23 cellular contexts compared by ENCODE assay signal in the genomic region with DNA sequence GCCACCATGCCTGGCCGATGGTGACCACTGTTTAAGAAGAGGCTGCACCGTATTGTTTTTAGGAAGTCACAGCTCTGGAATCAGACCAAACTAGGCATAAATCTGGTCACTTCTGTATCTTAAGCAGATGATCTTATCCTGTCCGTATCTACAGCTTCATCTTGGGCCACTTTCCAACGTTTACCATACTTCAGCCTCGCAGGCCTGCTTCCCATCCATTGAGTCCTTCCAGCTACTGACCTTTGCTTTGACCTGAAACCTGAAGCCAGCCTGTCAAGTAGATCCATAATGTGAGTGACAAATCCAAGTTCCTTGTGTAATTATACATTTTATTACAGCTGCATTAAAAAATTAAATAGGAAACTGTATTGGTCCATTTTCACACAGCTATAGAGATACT.
DNase-seq lines count a peak whose midpoint lies in the region; FAIRE-seq and TF ChIP-seq lines count a peak whose summit lies in the region.
"Had no signal": no experiment of that assay in that cellular context is flagged by ENCODE, and none has a peak within 500 bp of the region (broad histone marks: within the 10 kb centered on the region; RNA-seq: fewer than 3 reads in every experiment).

No MANE protein-coding gene starts in this region.

- H3K79me2 ChIP-seq in Karpas-422 (ENCODE audit: low read length) = no peaks in the 10 kb centered on the region

- peak overlapping the region; percentile 44; the same call in 1 of the 2 replicates for H2AFZ ChIP-seq in Karpas-422 (ENCODE audit: low read length)
- H2AFZ ChIP-seq: GM23248 had no signal

- POLR2A ChIA-PET in GM10248 (lab: Yijun Ruan, JAX) = no interaction called here

- H3K9me3 ChIP-seq in Karpas-422 (ENCODE audit: low read length) = no peaks in the 10 kb centered on the region
- H3K9me3 ChIP-seq: A549, BLaER1, Caco-2 had no signal

- H3K4me1 ChIP-seq in Karpas-422 (ENCODE audit: low read length) = peaks cover 38% of the 10 kb centered on the region
- H3K4me1 ChIP-seq: A549, BLaER1, Caco-2 had no signal

- no peaks in the 10 kb centered on the region for H3K27me3 ChIP-seq in Karpas-422 (ENCODE audit: low read length)
- no peaks in the 10 kb centered on the region for H3K27me3 ChIP-seq in bronchial epithelial cell (ENCODE audit: control insufficient read depth, insufficient read depth, low read length)
- H3K27me3 ChIP-seq: BLaER1 had no signal

- in situ Hi-C loops in KBM-7 (cut with MboI; ENCODE audit: low pct_unique_long_range_greater_than_20kb, low sequenced_read_pairs) = no loop called here

- H3K36me3 ChIP-seq in Karpas-422 (ENCODE audit: insufficient read depth, low read length) = no peaks in the 10 kb centered on the region
- H3K36me3 ChIP-seq in bronchial epithelial cell (ENCODE audit: control insufficient read depth, insufficient read depth, low read length) = no peaks in the 10 kb centered on the region
- H3K36me3 ChIP-seq: BLaER1 had no signal

- H3K27ac ChIP-seq in Karpas-422 (ENCODE audit: low read length) = peak overlapping the region; percentile 88
- H3K27ac ChIP-seq: A549, BLaER1, C4-2B, GM23248 had no signal

- H4K20me1 ChIP-seq in Karpas-422 (ENCODE audit: insufficient read depth, low read depth, low read length) = no peaks in the 10 kb centered on the region
- H4K20me1 ChIP-seq: BLaER1 had no signal

- H3K4me3 ChIP-seq in Karpas-422 (ENCODE audit: low read length) (no peak overlapping the region), bronchial epithelial cell (ENCODE audit: low read depth, low read length) (no peak overlapping the region)
- H3K4me3 ChIP-seq: A549, BLaER1, GM12878, GM23248 had no signal

- FAIRE-seq in bronchial epithelial cell (lab: Jason Lieb, UNC) = peak; percentile 64
- FAIRE-seq: A549, G401.6, GM12878, GM19239, H1 had no signal

- TF ChIP-seq CTCF in bronchial epithelial cell (IDR thresholded peaks at IDR 0.05; ENCODE audit: insufficient read depth, low read length, severe bottlenecking) (no peak), GM10248 (IDR thresholded peaks at IDR 0.05; ENCODE audit: control extremely low read depth, extremely low read depth, low read depth, missing control alignments) (no peak)

- no peak for DNase-seq in Karpas-422
- DNase-seq in SK-N-DZ (ENCODE audit: low spot score) = peak; percentile 38
- DNase-seq in bronchial epithelial cell (ENCODE audit: low read depth) = no peak
- DNase-seq in KBM-7 = no peak
- no peak for DNase-seq in AG08396 (ENCODE audit: low spot score)
- DNase-seq in GM10248 (ENCODE audit: extremely low spot score) = no peak
- DNase-seq: 8988T; ACHN; Caco-2; CD4-positive, CD25-positive, alpha-beta regulatory T cell; CD8-positive, alpha-beta T cell; DMS153; DND-41; GM23248; H7; HCEC 1CT had no signal

- H3K4me2 ChIP-seq in Karpas-422 (ENCODE audit: low read depth, low read length, poor library complexity, severe bottlenecking) = peak overlapping the region; percentile 50
- H3K4me2 ChIP-seq: A549, BLaER1 had no signal

- peak overlapping the region; percentile 57 for H3K9ac ChIP-seq in Karpas-422 (ENCODE audit: low read length)
- H3K9ac ChIP-seq: BLaER1, GM23248 had no signal

- CTCF ChIA-PET in GM10248 (lab: Yijun Ruan, JAX) = no interaction called here

- no peaks in the 10 kb centered on the region for H3K9me2 ChIP-seq in Karpas-422 (replicated peaks; ENCODE audit: insufficient read depth, low read length)
